In the genomic region with DNA sequence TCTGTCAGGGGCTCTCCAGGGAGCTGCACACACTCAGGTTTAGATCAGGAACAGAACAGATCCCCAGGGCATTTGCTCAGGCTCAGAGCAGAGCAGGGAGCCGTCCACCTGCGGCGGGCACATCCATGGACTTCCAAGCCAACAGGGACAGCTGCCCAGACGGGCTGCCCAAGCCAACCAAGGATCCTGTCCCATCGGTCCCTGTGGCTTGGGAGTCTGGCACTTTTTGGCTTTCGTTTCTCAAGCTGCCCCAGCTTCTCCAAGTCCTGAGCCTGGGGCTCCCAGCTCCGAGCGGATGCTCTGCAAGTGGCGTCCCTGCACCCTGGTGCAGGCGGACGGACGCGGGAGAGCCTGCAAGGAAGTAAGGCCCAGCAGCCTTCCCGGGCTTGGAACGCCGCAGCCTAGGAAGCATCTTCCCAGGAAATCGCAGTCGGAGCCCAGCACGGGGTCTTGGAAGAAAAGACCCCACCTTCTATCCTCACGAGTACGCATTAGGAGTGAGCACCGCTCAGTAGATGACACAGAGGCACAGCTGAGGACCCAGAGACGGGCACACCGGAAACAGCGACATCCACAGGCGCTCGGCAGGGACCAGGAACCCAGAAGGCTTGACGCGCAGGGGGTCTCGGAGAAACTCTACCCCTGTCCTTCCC, we compare ENCODE assay signal across 24 cellular contexts. TPM values are rescaled to one million over a fixed set of nuclear protein-coding genes. Genes with fewer than 3 reads are reported as not detected.
A peak's percentile ranks its signal among the peaks of the same experiment; 100 is the strongest.
DNase-seq lines count a peak whose midpoint lies in the region; ATAC-seq and TF ChIP-seq lines count a peak whose summit lies in the region.
"Had no signal": no experiment of that assay in that cellular context is flagged by ENCODE, and none has a peak within 500 bp of the region (broad histone marks: within the 10 kb centered on the region; RNA-seq: fewer than 3 reads in every experiment).

No MANE protein-coding gene starts in this region.

- peaks cover 52% of the 10 kb centered on the region for H4K20me1 ChIP-seq in BLaER1

- POLR2A ChIA-PET in Caco-2 (lab: Charles Lee): no interaction called here

- peak overlapping the region; percentile 100 for H3K4me2 ChIP-seq in BLaER1

- H3K27me3 ChIP-seq in BLaER1: no peaks in the 10 kb centered on the region; the same call in 1 of the 2 replicates
- no peaks in the 10 kb centered on the region for H3K27me3 ChIP-seq in NT2/D1 (ENCODE audit: insufficient read depth, insufficient read length)
- H3K27me3 ChIP-seq in gastrocnemius medialis: no peaks in the 10 kb centered on the region
- no peaks in the 10 kb centered on the region for H3K27me3 ChIP-seq in Caco-2 (replicated peaks; ENCODE audit: control insufficient read depth, insufficient read depth, low read length)

- BruUV-seq in Caco-2 (replicated peaks; lab: Mats Ljungman, UMichigan): no TSS peak

- TF ChIP-seq CTCF in gastrocnemius medialis (IDR thresholded peaks at IDR 0.05 in 4 of 5, conservative IDR thresholded peaks at IDR 0.05 in 1 of 5) (no peak), Caco-2 (IDR thresholded peaks at IDR 0.05; ENCODE audit: insufficient read depth in 1 of 2, low read depth in 1 of 2, low read length in 1 of 2, severe bottlenecking in 1 of 2, unreplicated experiment in 1 of 2) (no peak)

- DNase-seq in NT2/D1 (ENCODE audit: low read depth, low spot score): no peak
- DNase-seq in left cardiac atrium: peak; percentile 17
- DNase-seq in gastrocnemius medialis: no peak
- DNase-seq in stimulated activated CD4-positive, alpha-beta T cell treated with anti-CD3 and anti-CD28 coated beads, Interleukin-12 subunit alpha, Interleukin-12 subunit beta, amount 100 ng/mL, for 4 hours: no peak
- no peak for DNase-seq in Caco-2
- DNase-seq: activated CD4-positive, alpha-beta T cell treated with anti-CD3 and anti-CD28 coated beads, Interleukin-2, amount 50 U/mL, for 1 hour; activated effector memory CD4-positive, alpha-beta T cell treated with anti-CD3 and anti-CD28 coated beads, Interleukin-2, amount 50 U/mL, for 16 hours; erythroblast; HFFc6; MM.1S; NCI-H1436 treated with DMSO at 0.1 percent for 48 hours; NCI-H2171 treated with DMSO at 0.1 percent for 48 hours; NCI-H774; PC-3; small intestine; stimulated activated CD4-positive, alpha-beta T cell treated with anti-CD3 and anti-CD28 coated beads, Interleukin-4, amount 100 ng/mL, for 1 hour; WERI-Rb-1 had no signal

- CTCF ChIA-PET in Caco-2 (lab: Charles Lee): no interaction called here

- H3K36me3 ChIP-seq in BLaER1 (no peaks in the 10 kb centered on the region; the same call in 1 of the 2 replicates), NT2/D1 (ENCODE audit: insufficient read depth, insufficient read length, low read length) (peaks cover 7% of the 10 kb centered on the region), gastrocnemius medialis (no peaks in the 10 kb centered on the region), Caco-2 (ENCODE audit: control insufficient read depth, insufficient read depth, low read length) (no peaks in the 10 kb centered on the region; the same call in 1 of the 2 replicates)
- H3K36me3 ChIP-seq: WERI-Rb-1 had no signal

- in situ Hi-C loops in gastrocnemius medialis (cut with MboI; ENCODE audit: low sequenced_read_pairs in 4 of 4): no loop called here

- H3K4me3 ChIP-seq in BLaER1 (no peak overlapping the region), NT2/D1 (ENCODE audit: insufficient read length, low read depth) (no peak overlapping the region), gastrocnemius medialis (no peak overlapping the region), Caco-2 (ENCODE audit: low read depth, low read length) (no peak overlapping the region)

- H3K9me3 ChIP-seq in BLaER1 (no peaks in the 10 kb centered on the region), NT2/D1 (ENCODE audit: insufficient read depth, low read length) (no peaks in the 10 kb centered on the region), gastrocnemius medialis (no peaks in the 10 kb centered on the region), Caco-2 (no peaks in the 10 kb centered on the region)

- no peak overlapping the region for H3K4me3 Mint-ChIP-seq in Caco-2 (ENCODE audit: unreplicated experiment)
- H3K4me3 Mint-ChIP-seq: HFFc6; mesothelial cell of epicardium; natural killer cell treated with Interleukin-12 subunit alpha and Interleukin-12 subunit beta and Interleukin-15 and Interleukin-18, amount 100 ng/mL, for 72 hours; stimulated activated naive CD8-positive, alpha-beta T cell treated with anti-CD3 and anti-CD28 coated beads, Interleukin-15, Interleukin-2, amounts not matched to agents 100 ng/mL and 50 ng/mL, for 24 hours had no signal

- H3K4me1 ChIP-seq in BLaER1: peaks cover 100% of the 10 kb centered on the region
- peaks cover 35% of the 10 kb centered on the region for H3K4me1 ChIP-seq in NT2/D1 (ENCODE audit: insufficient read depth, insufficient read length)
- peaks cover 56 to 59% of the 10 kb centered on the region in 2 donors for H3K4me1 ChIP-seq in gastrocnemius medialis
- peaks cover 13% of the 10 kb centered on the region for H3K4me1 ChIP-seq in Caco-2

- H3K27ac Mint-ChIP-seq in Caco-2 (ENCODE audit: unreplicated experiment): no peak overlapping the region
- H3K27ac Mint-ChIP-seq: HFFc6; mesothelial cell of epicardium; natural killer cell treated with Interleukin-12 subunit alpha and Interleukin-12 subunit beta and Interleukin-15 and Interleukin-18, amount 100 ng/mL, for 72 hours; stimulated activated naive CD8-positive, alpha-beta T cell treated with anti-CD3 and anti-CD28 coated beads, Interleukin-15, Interleukin-2, amounts not matched to agents 100 ng/mL and 50 ng/mL, for 24 hours had no signal

- peaks cover 6% of the 10 kb centered on the region for H3K36me3 Mint-ChIP-seq in Caco-2 (ENCODE audit: insufficient read depth, unreplicated experiment)
- H3K36me3 Mint-ChIP-seq: mesothelial cell of epicardium; natural killer cell treated with Interleukin-12 subunit alpha and Interleukin-12 subunit beta and Interleukin-15 and Interleukin-18, amount 100 ng/mL, for 72 hours had no signal

- peak overlapping the region; percentile 76 for H3K27ac ChIP-seq in BLaER1
- H3K27ac ChIP-seq in gastrocnemius medialis: peak overlapping the region; percentile 25 to 73 (median 68)
- H3K27ac ChIP-seq: WERI-Rb-1 had no signal

- ATAC-seq in left cardiac atrium (no peak), gastrocnemius medialis (no peak), HG03196 (IDR thresholded peaks at IDR 0.05; ENCODE audit: unreplicated experiment) (no peak), GM19452 (IDR thresholded peaks at IDR 0.05; ENCODE audit: unreplicated experiment) (no peak)
- ATAC-seq: natural killer cell treated with Interleukin-12 subunit alpha and Interleukin-12 subunit beta and Interleukin-15 and Interleukin-18, amount 100 ng/mL, for 72 hours; PC-3 had no signal

- H3K27me3 Mint-ChIP-seq in Caco-2 (ENCODE audit: insufficient read depth, unreplicated experiment): no peaks in the 10 kb centered on the region
- H3K27me3 Mint-ChIP-seq: stimulated activated naive CD8-positive, alpha-beta T cell treated with anti-CD3 and anti-CD28 coated beads, Interleukin-15, Interleukin-2, amounts not matched to agents 100 ng/mL and 50 ng/mL, for 24 hours had no signal

- intact Hi-C loops in left cardiac atrium (cut with DNase I) (no loop called here), gastrocnemius medialis (cut with DNase I; ENCODE audit: low total_unique reads) (no loop called here), Caco-2 (cut with micrococcal nuclease; ENCODE audit: unreplicated experiment) (no loop called here)

- TF ChIP-seq POLR2A in gastrocnemius medialis (IDR thresholded peaks at IDR 0.05): no peak

- peak overlapping the region; percentile 55 for H3K9ac ChIP-seq in BLaER1
- peak overlapping the region; percentile 52 for H3K9ac ChIP-seq in NT2/D1 (ENCODE audit: insufficient read length, low read depth)

- H3K4me1 Mint-ChIP-seq in Caco-2 (ENCODE audit: low read depth, unreplicated experiment): peaks cover 12% of the 10 kb centered on the region

- no peaks in the 10 kb centered on the region for H3K9me3 Mint-ChIP-seq in Caco-2 (ENCODE audit: unreplicated experiment)
- H3K9me3 Mint-ChIP-seq: HFFc6; mesothelial cell of epicardium; natural killer cell treated with Interleukin-12 subunit alpha and Interleukin-12 subunit beta and Interleukin-15 and Interleukin-18, amount 100 ng/mL, for 72 hours; stimulated activated naive CD8-positive, alpha-beta T cell treated with anti-CD3 and anti-CD28 coated beads, Interleukin-15, Interleukin-2, amounts not matched to agents 100 ng/mL and 50 ng/mL, for 24 hours had no signal

RNA-seq across cellular contexts. Expression of a gene that starts 6.0 kb away (rescaled TPM):
- total RNA-seq in left cardiac atrium: 10 to 100 TPM in 1 of 2 donors, 1 to 10 TPM in 1; 9.0 to 17.7 TPM
- 10 to 100 TPM; 23.3 to 43.8 (median 29.5) TPM for total RNA-seq in gastrocnemius medialis
- 1.8 and 3.0 TPM in 2 replicates for total RNA-seq in Caco-2 (2022)

RNA-seq across cellular contexts. Expression of a gene that starts 37.5 kb away (rescaled TPM):
- total RNA-seq in left cardiac atrium (1 to 10 TPM; 4.6 to 7.6 TPM), gastrocnemius medialis (1 to 10 TPM in 3 of 4 donors, under 1 TPM in 1; 0.92 to 3.2 (median 2.1) TPM), Caco-2 (2022) (0.25 TPM in 1 of 2 replicates, not detected in the other)
- total RNA-seq: natural killer cell treated with Interleukin-12 subunit alpha and Interleukin-12 subunit beta and Interleukin-15 and Interleukin-18, amount 100 ng/mL, for 72 hours; T-helper 1 cell treated with Interleukin-12 subunit alpha and Interleukin-12 subunit beta and Interleukin-4 antibody, amounts not matched to agents 30 ng/mL and 1 ng/mL, for 36 hours had no signal
